Comparison of ENCODE assay signal across 9 cellular contexts in genomic region chr5:135332519-135333150, GRCh38.
DNase-seq lines count a peak whose midpoint lies in the region; ATAC-seq and TF ChIP-seq lines count a peak whose summit lies in the region.
"Had no signal": no experiment of that assay in that cellular context is flagged by ENCODE, and none has a peak within 500 bp of the region (broad histone marks: within the 10 kb centered on the region; RNA-seq: fewer than 3 reads in every experiment).

No MANE protein-coding gene starts in this region.

- H3K9me3 ChIP-seq in prostate gland = no peaks in the 10 kb centered on the region
- H3K9me3 ChIP-seq: BLaER1 had no signal

- TF ChIP-seq CTCF in fibroblast of mammary gland (conservative IDR thresholded peaks at IDR 0.05; ENCODE audit: control insufficient read depth, insufficient read depth, low read depth, low read length) = peak; percentile 61
- peak in 3 of 4 experiments; percentile 34 to 65 (median 65) for TF ChIP-seq CTCF in prostate gland (IDR thresholded peaks at IDR 0.05)

- peak; percentile 18 to 65 (median 25) for DNase-seq in NCI-H1417 (lab: John Stamatoyannopoulos, UW)
- DNase-seq in NCI-H1417 treated with DMSO at 0.1 percent for 48 hours (lab: John Stamatoyannopoulos, UW) = no peak
- DNase-seq in HuH-7.5 (ENCODE audit: low spot score) = peak; percentile 75
- peak; percentile 7 for DNase-seq in SHP77 treated with DMSO at 0.1 percent for 48 hours (lab: John Stamatoyannopoulos, UW)
- peak; percentile 73 for DNase-seq in fibroblast of mammary gland (ENCODE audit: low read depth)
- DNase-seq in prostate gland (ENCODE audit: low spot score) = no peak
- no peak for DNase-seq in activated naive CD4-positive, alpha-beta T cell (lab: John Stamatoyannopoulos, UW)

- no peak for ATAC-seq in GM21717 (IDR thresholded peaks at IDR 0.05; ENCODE audit: unreplicated experiment)

- H3K27ac ChIP-seq in prostate gland = no peak overlapping the region

- H3K4me1 ChIP-seq in prostate gland (replicated peaks) = no peaks in the 10 kb centered on the region
- H3K4me1 ChIP-seq: BLaER1 had no signal

- no peaks in the 10 kb centered on the region for H3K36me3 ChIP-seq in prostate gland

- no peaks in the 10 kb centered on the region for H3K27me3 ChIP-seq in prostate gland (replicated peaks; ENCODE audit: insufficient read depth)
- H3K27me3 ChIP-seq: BLaER1 had no signal

- 26% methylated on average over 5 of the region's 5 CpGs for WGBS in prostate gland

- TF ChIP-seq POLR2A in prostate gland (IDR thresholded peaks at IDR 0.05) = no peak

- H3K4me3 ChIP-seq in fibroblast of mammary gland (ENCODE audit: control insufficient read depth, low read depth, low read length) (no peak overlapping the region), prostate gland (no peak overlapping the region)
- H3K4me3 ChIP-seq: BLaER1 had no signal

- intact Hi-C loops in prostate gland (cut with DNase I) = loop anchor here (2.0 to 5.0 kb wide), 5 partner anchors 125 to 415 kb away; no protein-coding TSS in a partner anchor

Comparison
In these comparisons a context has a peak if more than half of its experiments do, and no peak if none do; other contexts are left out.
1. DNase-seq: peak in NCI-H1417 (3 of 3), HuH-7.5 (single experiment), SHP77 treated with DMSO at 0.1 percent for 48 hours (single experiment) and fibroblast of mammary gland (single experiment); none in NCI-H1417 treated with DMSO at 0.1 percent for 48 hours (single experiment), prostate gland (single experiment) and activated naive CD4-positive, alpha-beta T cell (0 of 4).